ENCODE assay signal across 8 cellular contexts in the genomic region with DNA sequence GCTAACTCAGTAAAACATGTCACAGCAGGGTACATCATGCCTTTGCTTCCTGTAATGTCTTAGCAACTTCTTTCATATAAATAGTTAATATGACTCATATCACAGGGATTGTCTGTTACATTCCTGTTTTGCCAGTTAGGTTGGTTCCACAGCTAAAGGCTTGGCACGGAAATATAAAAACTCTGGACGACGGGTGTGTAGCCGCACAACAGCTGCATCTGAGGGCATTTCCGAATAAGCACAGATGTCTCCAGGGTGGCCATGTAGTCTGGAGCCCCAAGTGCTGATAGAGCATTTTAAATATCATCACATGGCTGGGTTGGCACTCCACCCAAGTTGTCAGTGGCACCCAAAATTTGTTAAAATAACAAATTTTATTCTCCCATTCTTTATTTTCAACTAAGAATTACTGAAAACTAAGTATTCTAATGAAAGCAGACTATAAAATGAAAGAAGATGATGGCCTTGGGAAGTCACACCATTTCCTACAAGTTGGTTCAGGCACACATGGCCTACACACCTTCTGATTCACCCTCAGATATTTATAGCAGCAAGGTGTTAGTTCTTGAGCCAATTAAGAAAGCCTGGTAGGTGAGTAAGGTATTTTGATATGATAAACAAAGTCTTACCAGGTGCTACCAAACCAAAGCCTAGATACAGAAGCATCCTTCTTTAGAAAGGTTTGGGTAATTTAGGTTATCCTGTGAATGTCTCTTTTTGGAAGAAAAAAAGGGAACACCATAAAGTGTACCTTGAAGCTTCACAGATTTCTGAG.
DNase-seq lines count a peak whose midpoint lies in the region; ATAC-seq and TF ChIP-seq lines count a peak whose summit lies in the region.

No MANE protein-coding gene starts in this region.

- no peak overlapping the region for H3K4me3 ChIP-seq in Panc1 (ENCODE audit: low read depth in 2 of 2, low read length in 2 of 2)
- no peak overlapping the region for H3K4me3 ChIP-seq in psoas muscle
- no peak overlapping the region for H3K4me3 ChIP-seq in endodermal cell (ENCODE audit: low read length)

- no peak overlapping the region for H3K4ac ChIP-seq in H9 (ENCODE audit: low read depth, low read length)

- no peaks in the 10 kb centered on the region for H3K4me1 ChIP-seq in Panc1 (ENCODE audit: control insufficient read depth, insufficient read depth, low read length)
- peaks cover 9% of the 10 kb centered on the region for H3K4me1 ChIP-seq in psoas muscle
- no peaks in the 10 kb centered on the region for H3K4me1 ChIP-seq in endodermal cell (ENCODE audit: control insufficient read depth, insufficient read depth, low read length)
- no peaks in the 10 kb centered on the region for H3K4me1 ChIP-seq in H9 (ENCODE audit: insufficient read depth, low read length)

- H3K14ac ChIP-seq in H9 (ENCODE audit: insufficient read depth, low read length), result no peak overlapping the region

- TF ChIP-seq CTCF in Panc1 (IDR thresholded peaks at IDR 0.05) (no peak), psoas muscle (IDR thresholded peaks at IDR 0.05) (no peak), endodermal cell (conservative IDR thresholded peaks at IDR 0.05) (no peak), H9 (conservative IDR thresholded peaks at IDR 0.05) (no peak)

- POLR2A ChIA-PET in Panc1 (lab: Charles Lee), result no interaction called here

- H3K27ac Mint-ChIP-seq in endodermal cell (no peak overlapping the region), H9 (no peak overlapping the region)

- H3T11ph ChIP-seq in H9 (ENCODE audit: low read length), result no peak overlapping the region

- H2BK120ac ChIP-seq in H9 (ENCODE audit: low read depth, low read length, poor library complexity, severe bottlenecking), result no peak overlapping the region

- no peak overlapping the region for H3K27ac ChIP-seq in Panc1 (ENCODE audit: low read length)
- H3K27ac ChIP-seq in psoas muscle, result peak overlapping the region; percentile 56
- H3K27ac ChIP-seq in endodermal cell (ENCODE audit: low read depth, low read length), result no peak overlapping the region
- H3K27ac ChIP-seq in H9 (ENCODE audit: insufficient read length, low read depth, low read length), result no peak overlapping the region

- H2BK20ac ChIP-seq in H9 (ENCODE audit: low read depth, low read length, poor library complexity, severe bottlenecking), result no peak overlapping the region

- H3K4me1 Mint-ChIP-seq in endodermal cell, result no peaks in the 10 kb centered on the region
- no peaks in the 10 kb centered on the region for H3K4me1 Mint-ChIP-seq in H9

- H3K9me3 Mint-ChIP-seq in endodermal cell (no peaks in the 10 kb centered on the region), H9 (peaks cover 0 to 3% of the 10 kb centered on the region in 2 experiments; a peak in 1 of 5 replicates)

- no peak for TF ChIP-seq POLR2A in GM18505 (IDR thresholded peaks at IDR 0.05; ENCODE audit: borderline replicate concordance, extremely low read depth, insufficient read depth, insufficient read length)

- no peak overlapping the region for H2AK5ac ChIP-seq in H9 (ENCODE audit: insufficient read length, low read length)

- H3K56ac ChIP-seq in H9 (ENCODE audit: insufficient read length, low read depth, low read length), result no peak overlapping the region

- no TSS peak for BruUV-seq in Panc1 (replicated peaks; lab: Mats Ljungman, UMichigan)

- intact Hi-C loops in Panc1 (cut with micrococcal nuclease; ENCODE audit: unreplicated experiment), result no loop called here
- intact Hi-C loops in psoas muscle (cut with DNase I), result no loop called here

- H4K20me1 ChIP-seq in H9 (ENCODE audit: control insufficient read depth, insufficient read depth, insufficient read length), result no peaks in the 10 kb centered on the region

- no peak overlapping the region for H3K9ac ChIP-seq in endodermal cell (ENCODE audit: extremely low read depth, low read length, poor library complexity, severe bottlenecking)
- H3K9ac ChIP-seq in H9 (ENCODE audit: extremely low read depth, insufficient read length, low read length), result no peak overlapping the region

- H4K91ac ChIP-seq in H9 (ENCODE audit: insufficient read length, low read depth, low read length), result no peak overlapping the region

- H3K23ac ChIP-seq in H9 (ENCODE audit: insufficient read length, low read depth, low read length), result no peak overlapping the region

- H3K36me3 ChIP-seq in Panc1 (ENCODE audit: control insufficient read depth, insufficient read depth, low read length) (no peaks in the 10 kb centered on the region), psoas muscle (ENCODE audit: insufficient read depth in 1 of 2, low read depth in 1 of 2) (no peaks in the 10 kb centered on the region), endodermal cell (ENCODE audit: control insufficient read depth, insufficient read depth, low read length) (no peaks in the 10 kb centered on the region)

- no peak overlapping the region for H2BK12ac ChIP-seq in H9 (ENCODE audit: insufficient read length, low read depth, low read length)

- peak; percentile 26 for ATAC-seq in GM18505 (IDR thresholded peaks at IDR 0.05; ENCODE audit: unreplicated experiment)
- ATAC-seq in HG02840 (IDR thresholded peaks at IDR 0.05; ENCODE audit: low FRiP score, unreplicated experiment), result peak; percentile 12
- ATAC-seq in Panc1, result peak; percentile 73
- peak; percentile 76 to 92 (median 84) for ATAC-seq in psoas muscle

- H3K4me2 ChIP-seq in H9 (ENCODE audit: insufficient read depth, insufficient read length, low read length), result no peak overlapping the region

- H3K27me3 ChIP-seq in Panc1 (ENCODE audit: control insufficient read depth, insufficient read depth, low read length) (no peaks in the 10 kb centered on the region), psoas muscle (ENCODE audit: insufficient read depth in 3 of 3, low read length in 2 of 3) (no peaks in the 10 kb centered on the region), endodermal cell (ENCODE audit: control insufficient read depth, insufficient read depth, low read length, poor library complexity, severe bottlenecking) (no peaks in the 10 kb centered on the region), H9 (ENCODE audit: insufficient read depth, low read length) (no peaks in the 10 kb centered on the region)

- H3K27me3 Mint-ChIP-seq in endodermal cell (ENCODE audit: insufficient read depth), result no peaks in the 10 kb centered on the region
- no peaks in the 10 kb centered on the region for H3K27me3 Mint-ChIP-seq in H9 (ENCODE audit: low read depth)

- H3K9me3 ChIP-seq in Panc1 (ENCODE audit: control insufficient read depth, insufficient read depth, low read depth, low read length) (no peaks in the 10 kb centered on the region), psoas muscle (no peaks in the 10 kb centered on the region), endodermal cell (ENCODE audit: control insufficient read depth, low read length) (no peaks in the 10 kb centered on the region), H9 (ENCODE audit: control insufficient read depth, low read depth, low read length) (no peaks in the 10 kb centered on the region)

- CTCF ChIA-PET in Panc1 (lab: Charles Lee), result no interaction called here

- no peak for DNase-seq in Panc1 (ENCODE audit: low read depth, low spot score)
- DNase-seq in epidermal melanocyte (ENCODE audit: insufficient read length, low spot score), result peak; percentile 27
- peak in 1 of 2 donors; percentile 50 for DNase-seq in psoas muscle
- no peak for DNase-seq in NCI-H2107 (lab: John Stamatoyannopoulos, UW)
- DNase-seq in endodermal cell, result no peak
- no peak for DNase-seq in H9

- H4K5ac ChIP-seq in H9 (ENCODE audit: insufficient read length, low read depth, low read length), result no peak overlapping the region

- no peak overlapping the region for H3K18ac ChIP-seq in H9 (ENCODE audit: insufficient read length, low read depth, low read length)

- no peak overlapping the region for H2BK15ac ChIP-seq in H9 (ENCODE audit: low read depth, low read length)

- H3K4me3 Mint-ChIP-seq in endodermal cell, result no peak overlapping the region
- H3K4me3 Mint-ChIP-seq in H9, result no peak overlapping the region

- no peak overlapping the region for H2BK5ac ChIP-seq in H9 (ENCODE audit: insufficient read length, low read length)

- no peak overlapping the region for H4K8ac ChIP-seq in H9 (replicated peaks; ENCODE audit: insufficient read length, low read depth, low read length)

- WGBS in psoas muscle, 3 donors, result 5 to 15% (median 9%) methylated on average over 5 of the region's 5 CpGs
- 95% methylated on average over 5 of the region's 5 CpGs for WGBS in endodermal cell (ENCODE audit: insufficient coverage in 1 of 2, insufficient read length in 1 of 2), 2 experiments
- no CpG with 5 or more reads among the region's 5 CpGs for WGBS in H9 (ENCODE audit: extremely low coverage, insufficient read length, low lambda C conversion rate)

- no peaks in the 10 kb centered on the region for H3K79me1 ChIP-seq in H9 (ENCODE audit: insufficient read depth, low read depth, low read length, poor library complexity, severe bottlenecking)

- no peaks in the 10 kb centered on the region for H3K23me2 ChIP-seq in H9 (ENCODE audit: insufficient read length, low read depth, low read length, poor library complexity, severe bottlenecking)

- no peak overlapping the region for H2AFZ ChIP-seq in H9 (ENCODE audit: low read length)

- H3K36me3 Mint-ChIP-seq in endodermal cell (ENCODE audit: low read depth), result peaks cover 6% of the 10 kb centered on the region
- no peaks in the 10 kb centered on the region for H3K36me3 Mint-ChIP-seq in H9 (ENCODE audit: insufficient read depth in 1 of 3, low read depth in 3 of 3)

- no peaks in the 10 kb centered on the region for H3K79me2 ChIP-seq in H9 (ENCODE audit: insufficient read depth, low read length)

- in situ Hi-C loops in Panc1 (cut with HindIII; ENCODE audit: low pct_unique_long_range_greater_than_20kb, low sequenced_read_pairs), result no loop called here

Comparison
In these comparisons a context has a peak if more than half of its experiments do, and no peak if none do; other contexts are left out.
1. ATAC-seq: peak in every context shown above with its lines; median percentile 84 in psoas muscle; 73 in Panc1; 26 in GM18505; 12 in HG02840.